17 cellular contexts compared by ENCODE assay signal in the genomic region with DNA sequence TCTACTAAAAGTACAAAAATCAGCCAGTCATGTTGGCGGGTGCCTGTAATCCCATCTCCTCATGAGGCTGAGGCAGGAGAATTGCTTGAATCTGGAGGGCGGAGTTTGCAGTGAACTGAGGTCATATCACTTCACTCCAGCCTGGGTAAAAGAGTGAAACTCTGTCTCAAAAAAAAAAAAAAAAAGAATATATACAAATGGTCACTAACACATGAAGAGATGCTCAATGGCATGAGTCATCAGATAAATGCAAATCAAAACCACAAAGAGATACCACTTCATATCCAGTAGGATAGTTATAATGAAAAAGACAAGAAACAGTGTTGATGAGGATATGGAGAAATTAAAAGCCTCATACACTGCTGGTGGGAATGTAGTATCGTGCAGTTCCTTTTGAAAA. TPM values are rescaled to one million over a fixed set of nuclear protein-coding genes. Genes with fewer than 3 reads are reported as not detected.
DNase-seq lines count a peak whose midpoint lies in the region; ATAC-seq and TF ChIP-seq lines count a peak whose summit lies in the region.
"Had no signal": no experiment of that assay in that cellular context is flagged by ENCODE, and none has a peak within 500 bp of the region (broad histone marks: within the 10 kb centered on the region; RNA-seq: fewer than 3 reads in every experiment).

No MANE protein-coding gene starts in this region.

- CTCF ChIA-PET in activated B cell treated with CpG ODN at 0.5 μM for 24 hours (lab: Charles Lee), result no interaction called here

- ATAC-seq in activated B cell treated with CpG ODN at 0.5 μM for 24 hours (ENCODE audit: low read depth), result peak; percentile 25
- no peak for ATAC-seq in HG03139 (IDR thresholded peaks at IDR 0.05; ENCODE audit: unreplicated experiment)
- ATAC-seq in HG03354 (IDR thresholded peaks at IDR 0.05; ENCODE audit: poor library complexity, severe bottlenecking, unreplicated experiment), result no peak
- ATAC-seq: activated CD8-positive, alpha-beta memory T cell treated with anti-CD3 and anti-CD28 coated beads, Interleukin-2, amount 10 ng/mL, durations not matched to agents 7 days and 5 days; left lung; PC-3 had no signal

- DNase-seq in A172 (ENCODE audit: low spot score) (peak; percentile 35), HCEC 1CT (peak; percentile 41), activated B cell treated with CpG ODN at 0.5 μM for 24 hours (no peak), fibroblast of mammary gland (ENCODE audit: low read depth) (peak; percentile 35), H7 (no peak), SW 1271 (lab: John Stamatoyannopoulos, UW) (no peak)
- DNase-seq: activated CD8-positive, alpha-beta memory T cell treated with anti-CD3 and anti-CD28 coated beads, Interleukin-2, amount 10 ng/mL, durations not matched to agents 7 days and 5 days; C1 segment of cervical spinal cord; GOT3; left lung; NCI-H1417 treated with DMSO at 0.1 percent for 48 hours; NCI-H2171 treated with DMSO at 0.1 percent for 48 hours; NCI-H748 treated with DMSO at 0.1 percent for 48 hours; PC-3 had no signal

- H3K4me3 Mint-ChIP-seq in activated B cell treated with CpG ODN at 0.5 μM for 24 hours, result no peak overlapping the region
- H3K4me3 Mint-ChIP-seq: activated CD8-positive, alpha-beta memory T cell treated with anti-CD3 and anti-CD28 coated beads, Interleukin-2, amount 10 ng/mL, durations not matched to agents 7 days and 5 days had no signal

- TF ChIP-seq CTCF in activated B cell treated with CpG ODN at 0.5 μM for 24 hours (IDR thresholded peaks at IDR 0.05) (no peak), fibroblast of mammary gland (conservative IDR thresholded peaks at IDR 0.05; ENCODE audit: control insufficient read depth, insufficient read depth, low read depth, low read length) (no peak)

- H3K36me3 ChIP-seq in H7 (replicated peaks; ENCODE audit: control insufficient read depth, insufficient read depth, low read length), result no peaks in the 10 kb centered on the region
- H3K36me3 ChIP-seq: left lung had no signal

- POLR2A ChIA-PET in activated B cell treated with CpG ODN at 0.5 μM for 24 hours (lab: Charles Lee), result interaction anchor here (2.4 kb wide), 1 partner anchor 33 kb away, joined by 12 read pairs; the partner anchor contains the start of gene METAP2

- H3K4me3 ChIP-seq in fibroblast of mammary gland (ENCODE audit: control insufficient read depth, low read depth, low read length), result no peak overlapping the region
- H3K4me3 ChIP-seq in H7 (ENCODE audit: insufficient read depth, low read depth, low read length), result no peak overlapping the region
- H3K4me3 ChIP-seq: left lung had no signal

- peaks cover 22% of the 10 kb centered on the region for H3K4me1 Mint-ChIP-seq in activated B cell treated with CpG ODN at 0.5 μM for 24 hours
- H3K4me1 Mint-ChIP-seq: activated CD8-positive, alpha-beta memory T cell treated with anti-CD3 and anti-CD28 coated beads, Interleukin-2, amount 10 ng/mL, durations not matched to agents 7 days and 5 days had no signal

- H3K36me3 Mint-ChIP-seq in activated B cell treated with CpG ODN at 0.5 μM for 24 hours (ENCODE audit: low read depth), result no peaks in the 10 kb centered on the region
- H3K36me3 Mint-ChIP-seq: activated CD8-positive, alpha-beta memory T cell treated with anti-CD3 and anti-CD28 coated beads, Interleukin-2, amount 10 ng/mL, durations not matched to agents 7 days and 5 days had no signal

- H3K9me3 Mint-ChIP-seq in activated B cell treated with CpG ODN at 0.5 μM for 24 hours, result no peaks in the 10 kb centered on the region
- H3K9me3 Mint-ChIP-seq: activated T-helper 2 cell treated with anti-CD3 and anti-CD28 coated beads, Interferon-gamma antibody, Interleukin-2, Interleukin-4, amounts not matched to agents 10 μg/mL and 5 μg/mL and 100 μg/mL, durations not matched to agents 14 hours and 24 hours and 36 hours had no signal

- intact Hi-C loops in activated B cell treated with CpG ODN at 0.5 μM for 24 hours (cut with micrococcal nuclease), result no loop called here

- H3K27me3 Mint-ChIP-seq in activated B cell treated with CpG ODN at 0.5 μM for 24 hours, result peaks cover 11% of the 10 kb centered on the region

- H3K27ac Mint-ChIP-seq in activated B cell treated with CpG ODN at 0.5 μM for 24 hours, result no peak overlapping the region
- H3K27ac Mint-ChIP-seq: activated CD8-positive, alpha-beta memory T cell treated with anti-CD3 and anti-CD28 coated beads, Interleukin-2, amount 10 ng/mL, durations not matched to agents 7 days and 5 days; activated T-helper 2 cell treated with anti-CD3 and anti-CD28 coated beads, Interferon-gamma antibody, Interleukin-2, Interleukin-4, amounts not matched to agents 10 μg/mL and 5 μg/mL and 100 μg/mL, durations not matched to agents 14 hours and 24 hours and 36 hours had no signal

- no peaks in the 10 kb centered on the region for H3K27me3 ChIP-seq in H7 (ENCODE audit: control insufficient read depth, insufficient read depth, low read length)
- H3K27me3 ChIP-seq: left lung had no signal

RNA-seq across cellular contexts. Expression of gene METAP2, which starts 33.6 kb away (rescaled TPM):
- total RNA-seq in A172 (2014; rRNA removed; shearing (Covaris generic)), result 103 and 149 TPM in 2 replicates
- total RNA-seq in activated B cell treated with CpG ODN at 0.5 μM for 24 hours, result 63.0 and 67.4 TPM in 2 replicates
- total RNA-seq in H7 (2014; rRNA removed; shearing (Covaris generic)), result 106 and 129 TPM in 2 replicates

Comparison
In these comparisons a context has a peak if more than half of its experiments do, and no peak if none do; other contexts are left out.
1. DNase-seq: peak in A172 (single experiment), HCEC 1CT (single experiment) and fibroblast of mammary gland (single experiment); none in activated B cell treated with CpG ODN at 0.5 μM for 24 hours (single experiment), H7 (single experiment) and SW 1271 (0 of 2).